ENCODE assay signal across 8 cellular contexts in genomic region chr13:42883771-42884170, GRCh38.
DNase-seq lines count a peak whose midpoint lies in the region; TF ChIP-seq lines count a peak whose summit lies in the region.

No MANE protein-coding gene starts in this region.

- H3K9me3 Mint-ChIP-seq in activated CD4-positive, alpha-beta memory T cell treated with anti-CD3 and anti-CD28 coated beads, Interleukin-2, amount 10 ng/mL, durations not matched to agents 7 days and 5 days = no peaks in the 10 kb centered on the region

- no peak overlapping the region for H3K9ac ChIP-seq in colonic mucosa (ENCODE audit: low read depth in 2 of 2, low read length in 2 of 2)

- H3K27ac ChIP-seq in colonic mucosa = no peak overlapping the region
- no peak overlapping the region for H3K27ac ChIP-seq in prostate gland

- H3K27me3 ChIP-seq in colonic mucosa (no peaks in the 10 kb centered on the region), prostate gland (replicated peaks; ENCODE audit: insufficient read depth) (no peaks in the 10 kb centered on the region)

- no peak overlapping the region for H3K4me3 Mint-ChIP-seq in activated CD4-positive, alpha-beta memory T cell treated with anti-CD3 and anti-CD28 coated beads, Interleukin-2, amount 10 ng/mL, durations not matched to agents 7 days and 5 days

- POLR2A ChIA-PET in activated CD4-positive, alpha-beta memory T cell treated with anti-CD3 and anti-CD28 coated beads, Interleukin-2, amount 10 ng/mL, durations not matched to agents 7 days and 5 days (lab: Charles Lee) = interaction anchor here (1.3 kb wide), 1 partner anchor 11 kb away, joined by 3 read pairs; no protein-coding TSS in a partner anchor

- H3K9me3 ChIP-seq in colonic mucosa = no peaks in the 10 kb centered on the region
- H3K9me3 ChIP-seq in prostate gland = no peaks in the 10 kb centered on the region

- no peak overlapping the region for H3K27ac Mint-ChIP-seq in activated CD4-positive, alpha-beta memory T cell treated with anti-CD3 and anti-CD28 coated beads, Interleukin-2, amount 10 ng/mL, durations not matched to agents 7 days and 5 days

- intact Hi-C loops in colonic mucosa (cut with DNase I) = loop anchor here (10.0 kb wide), 1 partner anchor 251 kb away; no protein-coding TSS in a partner anchor
- intact Hi-C loops in prostate gland (cut with DNase I) = no loop called here

- peak; percentile 26 for TF ChIP-seq CTCF in GM13977 (IDR thresholded peaks at IDR 0.05; ENCODE audit: extremely low read depth, insufficient read depth, missing control alignments)
- no peak for TF ChIP-seq CTCF in colonic mucosa (IDR thresholded peaks at IDR 0.05)
- peak in 3 of 4 experiments; percentile 31 to 54 (median 39) for TF ChIP-seq CTCF in prostate gland (IDR thresholded peaks at IDR 0.05)

- peaks cover 11% of the 10 kb centered on the region for H3K27me3 Mint-ChIP-seq in activated CD4-positive, alpha-beta memory T cell treated with anti-CD3 and anti-CD28 coated beads, Interleukin-2, amount 10 ng/mL, durations not matched to agents 7 days and 5 days

- no peak overlapping the region for H3K4me3 ChIP-seq in colonic mucosa
- no peak overlapping the region for H3K4me3 ChIP-seq in prostate gland

- WGBS in prostate gland = 12% methylated on average over 4 of the region's 4 CpGs

- H3K4me1 ChIP-seq in colonic mucosa (no peaks in the 10 kb centered on the region), prostate gland (replicated peaks) (no peaks in the 10 kb centered on the region)

- H3K36me3 ChIP-seq in colonic mucosa (no peaks in the 10 kb centered on the region), prostate gland (no peaks in the 10 kb centered on the region)

- in situ Hi-C loops in GM13977 (cut with MboI; ENCODE audit: low pct_unique_long_range_greater_than_20kb, low sequenced_read_pairs, unreplicated experiment) = no loop called here
- in situ Hi-C loops in ACHN (cut with HindIII; ENCODE audit: low pct_ligation_motif_present, low pct_unique_long_range_greater_than_20kb, low sequenced_read_pairs) = no loop called here

- DNase-seq in GM13977 (ENCODE audit: low spot score) = no peak
- peak; percentile 12 for DNase-seq in NCI-H446 treated with DMSO at 0.1 percent for 48 hours (lab: John Stamatoyannopoulos, UW)
- DNase-seq in colonic mucosa = peak; percentile 23
- peak; percentile 39 for DNase-seq in prostate gland (ENCODE audit: low spot score)
- DNase-seq in T-helper 1 cell = no peak
- no peak for DNase-seq in activated CD4-positive, alpha-beta memory T cell treated with anti-CD3 and anti-CD28 coated beads, Interleukin-2, amount 10 ng/mL, durations not matched to agents 7 days and 5 days
- DNase-seq in ACHN = no peak
- no peak for DNase-seq in amygdala (lab: John Stamatoyannopoulos, UW)

- peaks cover 10% of the 10 kb centered on the region for H3K4me1 Mint-ChIP-seq in activated CD4-positive, alpha-beta memory T cell treated with anti-CD3 and anti-CD28 coated beads, Interleukin-2, amount 10 ng/mL, durations not matched to agents 7 days and 5 days

- H3K36me3 Mint-ChIP-seq in activated CD4-positive, alpha-beta memory T cell treated with anti-CD3 and anti-CD28 coated beads, Interleukin-2, amount 10 ng/mL, durations not matched to agents 7 days and 5 days (ENCODE audit: low read depth) = peaks cover 38% of the 10 kb centered on the region

- TF ChIP-seq POLR2A in prostate gland (IDR thresholded peaks at IDR 0.05) = no peak

- CTCF ChIA-PET in activated CD4-positive, alpha-beta memory T cell treated with anti-CD3 and anti-CD28 coated beads, Interleukin-2, amount 10 ng/mL, durations not matched to agents 7 days and 5 days (lab: Charles Lee) = no interaction called here

Comparison
In these comparisons a context has a peak if more than half of its experiments do, and no peak if none do; other contexts are left out.
1. DNase-seq: peak in NCI-H446 treated with DMSO at 0.1 percent for 48 hours (single experiment), colonic mucosa (single experiment) and prostate gland (single experiment); none in GM13977 (single experiment), T-helper 1 cell (0 of 5), activated CD4-positive, alpha-beta memory T cell treated with anti-CD3 and anti-CD28 coated beads, Interleukin-2, amount 10 ng/mL, durations not matched to agents 7 days and 5 days (single experiment), ACHN (single experiment) and amygdala (0 of 56).